Comparison of ENCODE assay signal across 20 cellular contexts in genomic region chr13:40784540-40784939, GRCh38.
"Had no signal": no experiment of that assay in that cellular context is flagged by ENCODE, and none has a peak within 500 bp of the region (broad histone marks: within the 10 kb centered on the region; RNA-seq: fewer than 3 reads in every experiment).

No MANE protein-coding gene starts in this region.

- H3K36me3 Mint-ChIP-seq: memory B cell; natural killer cell; stimulated activated effector memory CD8-positive, alpha-beta T cell treated with anti-CD3 and anti-CD28 coated beads, Interleukin-12 subunit alpha, Interleukin-12 subunit beta, amount 100 ng/mL, for 72 hours had no signal

- H3K4me3 Mint-ChIP-seq: effector memory CD8-positive, alpha-beta T cell; memory B cell; natural killer cell; stimulated activated effector memory CD8-positive, alpha-beta T cell treated with anti-CD3 and anti-CD28 coated beads, Interleukin-12 subunit alpha, Interleukin-12 subunit beta, amount 100 ng/mL, for 72 hours had no signal

- H3K27ac ChIP-seq: pancreas, sigmoid colon, stomach, tibial artery, upper lobe of right lung, uterus had no signal

- H3K4me3 ChIP-seq: lung, pancreas, sigmoid colon, stomach, tibial artery, upper lobe of right lung, uterus had no signal

- H3K27ac Mint-ChIP-seq: effector memory CD8-positive, alpha-beta T cell; memory B cell; natural killer cell; stimulated activated effector memory CD8-positive, alpha-beta T cell treated with anti-CD3 and anti-CD28 coated beads, Interleukin-12 subunit alpha, Interleukin-12 subunit beta, amount 100 ng/mL, for 72 hours had no signal

- H3K36me3 ChIP-seq: pancreas, sigmoid colon, stomach, tibial artery, upper lobe of right lung, uterus had no signal

- H3K9me3 ChIP-seq: pancreas, sigmoid colon, stomach, tibial artery, upper lobe of right lung, uterus had no signal

- DNase-seq: cerebellar nuclear complex; cortex of kidney; effector memory CD8-positive, alpha-beta T cell; head of caudate nucleus; kidney; left cardiac atrium; left ventricle myocardium superior; natural killer cell; pancreas; sigmoid colon; stimulated activated CD4-positive, alpha-beta T cell treated with anti-CD3 and anti-CD28 coated beads, Interleukin-2, amount 100 ng/mL, for 24 hours; stimulated activated CD4-positive, alpha-beta T cell treated with anti-CD3 and anti-CD28 coated beads, Interleukin-4, amount 100 ng/mL, for 24 hours; stimulated activated naive CD4-positive, alpha-beta T cell treated with Interleukin-2 at 50 U/mL for 16 hours; stomach; tibial artery; upper lobe of right lung; uterus had no signal

- ATAC-seq: effector memory CD8-positive, alpha-beta T cell; left cardiac atrium; left ventricle myocardium superior; natural killer cell; pancreas; stimulated activated effector memory CD8-positive, alpha-beta T cell treated with anti-CD3 and anti-CD28 coated beads, Interleukin-12 subunit alpha, Interleukin-12 subunit beta, amount 100 ng/mL, for 72 hours; upper lobe of right lung had no signal

- H3K27me3 ChIP-seq: pancreas, sigmoid colon, stomach, tibial artery, upper lobe of right lung, uterus had no signal

- H3K4me1 ChIP-seq: pancreas, uterus had no signal

- H3K9me3 Mint-ChIP-seq: effector memory CD8-positive, alpha-beta T cell; memory B cell; natural killer cell; stimulated activated effector memory CD8-positive, alpha-beta T cell treated with anti-CD3 and anti-CD28 coated beads, Interleukin-12 subunit alpha, Interleukin-12 subunit beta, amount 100 ng/mL, for 72 hours had no signal

- H3K27me3 Mint-ChIP-seq: effector memory CD8-positive, alpha-beta T cell; memory B cell had no signal

- H3K4me1 Mint-ChIP-seq: natural killer cell had no signal
